ENCODE assay signal across 8 cellular contexts in genomic region chr10:119131512-119132240, GRCh38. TPM values are rescaled to one million over a fixed set of nuclear protein-coding genes. Genes with fewer than 3 reads are reported as not detected.
DNase-seq lines count a peak whose midpoint lies in the region; ATAC-seq and TF ChIP-seq lines count a peak whose summit lies in the region.

No MANE protein-coding gene starts in this region.

- CTCF ChIA-PET in activated CD4-positive, alpha-beta memory T cell treated with anti-CD3 and anti-CD28 coated beads, Interleukin-2, amount 10 ng/mL, durations not matched to agents 7 days and 5 days (lab: Charles Lee): interaction anchor here (0.6 to 2.9 kb wide), 11 partner anchors 12 to 313 kb away, joined by 3 to 14 read pairs (median 5); partner anchors contain the start of genes DENND10, EIF3A, GRK5 and SFXN4
- CTCF ChIA-PET in HEK293T (lab: Yijun Ruan, JAX): interaction anchor here (0.5 to 0.6 kb wide), 2 partner anchors 19 to 25 kb away, joined by 3 read pairs; no protein-coding TSS in a partner anchor

- H2AFZ ChIP-seq in Karpas-422 (ENCODE audit: low read length): peak overlapping the region; percentile 2; the same call in 1 of the 2 replicates

- peak overlapping the region; percentile 82 for H3K4me3 ChIP-seq in CD4-positive, CD25-positive, alpha-beta regulatory T cell (ENCODE audit: low read depth, low read length)
- H3K4me3 ChIP-seq in Karpas-422 (ENCODE audit: low read length) (peak overlapping the region; percentile 59), gastroesophageal sphincter (peak overlapping the region in 1 of 2 donors; percentile 22)

- peak overlapping the region; percentile 59 for H3K9ac ChIP-seq in Karpas-422 (ENCODE audit: low read length)

- no peak for TF ChIP-seq EP300 in gastroesophageal sphincter (IDR thresholded peaks at IDR 0.05)

- 61 to 70% methylated on average over 6 to 10 of the region's 10 CpGs for WGBS in gastroesophageal sphincter (ENCODE audit: low coverage in 1 of 2), 2 donors

- H3K36me3 ChIP-seq in CD4-positive, CD25-positive, alpha-beta regulatory T cell (ENCODE audit: control insufficient read depth, insufficient read depth, low read length): peaks cover 44% of the 10 kb centered on the region
- H3K36me3 ChIP-seq in Karpas-422 (ENCODE audit: insufficient read depth, low read length) (peaks cover 15% of the 10 kb centered on the region), gastroesophageal sphincter (peaks cover 0 to 73% of the 10 kb centered on the region in 2 donors)

- no peak for TF ChIP-seq CTCF in gastroesophageal sphincter (IDR thresholded peaks at IDR 0.05)

- H3K9me3 ChIP-seq in CD4-positive, CD25-positive, alpha-beta regulatory T cell (ENCODE audit: control insufficient read depth in 2 of 2, low read length in 2 of 2): no peaks in the 10 kb centered on the region
- H3K9me3 ChIP-seq in Karpas-422 (ENCODE audit: low read length) (no peaks in the 10 kb centered on the region), gastroesophageal sphincter (no peaks in the 10 kb centered on the region)

- no peaks in the 10 kb centered on the region for H3K27me3 ChIP-seq in CD4-positive, CD25-positive, alpha-beta regulatory T cell (ENCODE audit: control insufficient read depth, insufficient read depth, low read length)
- no peaks in the 10 kb centered on the region for H3K27me3 ChIP-seq in Karpas-422 (ENCODE audit: low read length)
- H3K27me3 ChIP-seq in gastroesophageal sphincter: no peaks in the 10 kb centered on the region

- no peaks in the 10 kb centered on the region for H4K20me1 ChIP-seq in Karpas-422 (ENCODE audit: insufficient read depth, low read depth, low read length)

- H3K27ac ChIP-seq in CD4-positive, CD25-positive, alpha-beta regulatory T cell (ENCODE audit: insufficient read depth, low read length, poor library complexity, severe bottlenecking): peak overlapping the region; percentile 86
- H3K27ac ChIP-seq in Karpas-422 (ENCODE audit: low read length): peak overlapping the region; percentile 82
- peak overlapping the region in 3 of 4 donors; percentile 18 to 40 (median 25) for H3K27ac ChIP-seq in gastroesophageal sphincter

- no peak for TF ChIP-seq POLR2A in gastroesophageal sphincter (IDR thresholded peaks at IDR 0.05)

- no peaks in the 10 kb centered on the region for H3K79me2 ChIP-seq in Karpas-422 (ENCODE audit: low read length)

- ATAC-seq in CD4-positive, CD25-positive, alpha-beta regulatory T cell (ENCODE audit: low read depth in 2 of 2): peak; percentile 92 to 95
- ATAC-seq in GM19395 (IDR thresholded peaks at IDR 0.05; ENCODE audit: unreplicated experiment) (peak; percentile 74), gastroesophageal sphincter (peak; percentile 43), HG02763 (IDR thresholded peaks at IDR 0.05; ENCODE audit: unreplicated experiment) (no peak)

- H3K27ac Mint-ChIP-seq in CD4-positive, CD25-positive, alpha-beta regulatory T cell: peak overlapping the region; percentile 95 to 97 (median 97)
- H3K27ac Mint-ChIP-seq in activated CD4-positive, alpha-beta memory T cell treated with anti-CD3 and anti-CD28 coated beads, Interleukin-2, amount 10 ng/mL, durations not matched to agents 7 days and 5 days: peak overlapping the region; percentile 98

- H3K4me3 Mint-ChIP-seq in CD4-positive, CD25-positive, alpha-beta regulatory T cell: peak overlapping the region; percentile 80 to 89 (median 87)
- peak overlapping the region; percentile 73 for H3K4me3 Mint-ChIP-seq in activated CD4-positive, alpha-beta memory T cell treated with anti-CD3 and anti-CD28 coated beads, Interleukin-2, amount 10 ng/mL, durations not matched to agents 7 days and 5 days

- H3K4me1 ChIP-seq in CD4-positive, CD25-positive, alpha-beta regulatory T cell (ENCODE audit: control insufficient read depth, insufficient read depth, low read length, poor library complexity, severe bottlenecking): peaks cover 39% of the 10 kb centered on the region
- H3K4me1 ChIP-seq in Karpas-422 (ENCODE audit: low read length): peaks cover 27% of the 10 kb centered on the region
- no peaks in the 10 kb centered on the region for H3K4me1 ChIP-seq in gastroesophageal sphincter

- POLR2A ChIA-PET in activated CD4-positive, alpha-beta memory T cell treated with anti-CD3 and anti-CD28 coated beads, Interleukin-2, amount 10 ng/mL, durations not matched to agents 7 days and 5 days (lab: Charles Lee): interaction anchor here (1.0 to 5.5 kb wide), 42 partner anchors 10 to 524 kb away, joined by 3 to 117 read pairs (median 6); partner anchors contain the start of genes BAG3, DENND10, EIF3A and GRK5
- POLR2A ChIA-PET in HEK293T (lab: Yijun Ruan, JAX): no interaction called here

- H3K36me3 Mint-ChIP-seq in CD4-positive, CD25-positive, alpha-beta regulatory T cell: peaks cover 39% of the 10 kb centered on the region
- H3K36me3 Mint-ChIP-seq in activated CD4-positive, alpha-beta memory T cell treated with anti-CD3 and anti-CD28 coated beads, Interleukin-2, amount 10 ng/mL, durations not matched to agents 7 days and 5 days (ENCODE audit: low read depth): peaks cover 76% of the 10 kb centered on the region

- no peaks in the 10 kb centered on the region for H3K27me3 Mint-ChIP-seq in CD4-positive, CD25-positive, alpha-beta regulatory T cell
- H3K27me3 Mint-ChIP-seq in activated CD4-positive, alpha-beta memory T cell treated with anti-CD3 and anti-CD28 coated beads, Interleukin-2, amount 10 ng/mL, durations not matched to agents 7 days and 5 days: no peaks in the 10 kb centered on the region

- H3K9me2 ChIP-seq in Karpas-422 (replicated peaks; ENCODE audit: insufficient read depth, low read length): no peaks in the 10 kb centered on the region

- H3K9me3 Mint-ChIP-seq in CD4-positive, CD25-positive, alpha-beta regulatory T cell: no peaks in the 10 kb centered on the region
- no peaks in the 10 kb centered on the region for H3K9me3 Mint-ChIP-seq in activated CD4-positive, alpha-beta memory T cell treated with anti-CD3 and anti-CD28 coated beads, Interleukin-2, amount 10 ng/mL, durations not matched to agents 7 days and 5 days

- H3K4me1 Mint-ChIP-seq in CD4-positive, CD25-positive, alpha-beta regulatory T cell: peaks cover 26 to 63% (median 51%) of the 10 kb centered on the region in 4 donors
- peaks cover 67% of the 10 kb centered on the region for H3K4me1 Mint-ChIP-seq in activated CD4-positive, alpha-beta memory T cell treated with anti-CD3 and anti-CD28 coated beads, Interleukin-2, amount 10 ng/mL, durations not matched to agents 7 days and 5 days

- DNase-seq in CD4-positive, CD25-positive, alpha-beta regulatory T cell: peak; percentile 13 to 96 (median 55)
- DNase-seq in Karpas-422: no peak
- DNase-seq in activated CD4-positive, alpha-beta memory T cell treated with anti-CD3 and anti-CD28 coated beads, Interleukin-2, amount 10 ng/mL, durations not matched to agents 7 days and 5 days: peak; percentile 72
- DNase-seq in stimulated activated CD4-positive, alpha-beta T cell treated with anti-CD3 and anti-CD28 coated beads, Interleukin-15, amount 100 ng/mL, for 24 hours: peak; percentile 60
- DNase-seq in HEK293T (ENCODE audit: extremely low spot score): no peak

- H3K4me2 ChIP-seq in Karpas-422 (ENCODE audit: low read depth, low read length, poor library complexity, severe bottlenecking): peak overlapping the region; percentile 84

TF ChIP-seq in HEK293T, 16 proteins besides CTCF, POLR2A, EP300 and RAD21:
- TF ChIP-seq, protein P1, sequence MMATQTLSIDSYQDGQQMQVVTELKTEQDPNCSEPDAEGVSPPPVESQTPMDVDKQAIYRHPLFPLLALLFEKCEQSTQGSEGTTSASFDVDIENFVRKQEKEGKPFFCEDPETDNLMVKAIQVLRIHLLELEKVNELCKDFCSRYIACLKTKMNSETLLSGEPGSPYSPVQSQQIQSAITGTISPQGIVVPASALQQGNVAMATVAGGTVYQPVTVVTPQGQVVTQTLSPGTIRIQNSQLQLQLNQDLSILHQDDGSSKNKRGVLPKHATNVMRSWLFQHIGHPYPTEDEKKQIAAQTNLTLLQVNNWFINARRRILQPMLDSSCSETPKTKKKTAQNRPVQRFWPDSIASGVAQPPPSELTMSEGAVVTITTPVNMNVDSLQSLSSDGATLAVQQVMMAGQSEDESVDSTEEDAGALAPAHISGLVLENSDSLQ (IDR thresholded peaks at IDR 0.05): no peak
- no peak for TF ChIP-seq L3MBTL2 (conservative IDR thresholded peaks at IDR 0.05)

RNA-seq across cellular contexts. Expression of gene DENND10, which starts 27.8 kb away (rescaled TPM):
- total RNA-seq in CD4-positive, CD25-positive, alpha-beta regulatory T cell: 82.6 TPM
- 100 to 1,000 TPM in 1 of 4 donors, 10 to 100 TPM in 3; 72.3 to 121 (median 92.3) TPM for polyA plus RNA-seq in CD4-positive, CD25-positive, alpha-beta regulatory T cell
- total RNA-seq in Karpas-422 (2014; rRNA removed; shearing (Covaris generic); ENCODE audit: low replicate concordance): 35.2 and 57.2 TPM in 2 replicates
- 10 to 100 TPM; 52.4 to 57.1 TPM for total RNA-seq in activated CD4-positive, alpha-beta memory T cell treated with anti-CD3 and anti-CD28 coated beads, Interleukin-2, amount 10 ng/mL, durations not matched to agents 7 days and 5 days
- 10 to 100 TPM; 23.0 to 42.5 (median 30.2) TPM for total RNA-seq in gastroesophageal sphincter

RNA-seq across cellular contexts. Expression of gene SFXN4, which starts 33.8 kb away (rescaled TPM):
- 10.7 TPM for total RNA-seq in CD4-positive, CD25-positive, alpha-beta regulatory T cell
- 10 to 100 TPM; 10.7 to 23.7 (median 16.5) TPM for polyA plus RNA-seq in CD4-positive, CD25-positive, alpha-beta regulatory T cell
- total RNA-seq in Karpas-422 (2014; rRNA removed; shearing (Covaris generic); ENCODE audit: low replicate concordance): 43.7 and 48.2 TPM in 2 replicates
- total RNA-seq in activated CD4-positive, alpha-beta memory T cell treated with anti-CD3 and anti-CD28 coated beads, Interleukin-2, amount 10 ng/mL, durations not matched to agents 7 days and 5 days: 10 to 100 TPM; 19.6 to 22.6 TPM
- 10 to 100 TPM; 12.7 to 25.3 (median 17.1) TPM for total RNA-seq in gastroesophageal sphincter

RNA-seq across cellular contexts. Expression of gene PRDX3, which starts 46.9 kb away (rescaled TPM):
- 22.5 TPM for total RNA-seq in CD4-positive, CD25-positive, alpha-beta regulatory T cell
- 100 to 1,000 TPM in 3 of 4 donors, 10 to 100 TPM in 1; 97.1 to 140 (median 133) TPM for polyA plus RNA-seq in CD4-positive, CD25-positive, alpha-beta regulatory T cell
- total RNA-seq in Karpas-422 (2014; rRNA removed; shearing (Covaris generic); ENCODE audit: low replicate concordance): 88.4 and 293 TPM in 2 replicates
- 100 to 1,000 TPM; 115 to 117 TPM for total RNA-seq in activated CD4-positive, alpha-beta memory T cell treated with anti-CD3 and anti-CD28 coated beads, Interleukin-2, amount 10 ng/mL, durations not matched to agents 7 days and 5 days
- 100 to 1,000 TPM; 140 to 289 (median 164) TPM for total RNA-seq in gastroesophageal sphincter

RNA-seq across cellular contexts. Expression of gene EIF3A, which starts 51.1 kb away (rescaled TPM):
- 203 TPM for total RNA-seq in CD4-positive, CD25-positive, alpha-beta regulatory T cell
- polyA plus RNA-seq in CD4-positive, CD25-positive, alpha-beta regulatory T cell: 10 to 100 TPM; 66.4 to 74.8 (median 68.6) TPM
- total RNA-seq in Karpas-422 (2014; rRNA removed; shearing (Covaris generic); ENCODE audit: low replicate concordance): 90.7 and 92.1 TPM in 2 replicates
- 100 to 1,000 TPM; 129 to 130 TPM for total RNA-seq in activated CD4-positive, alpha-beta memory T cell treated with anti-CD3 and anti-CD28 coated beads, Interleukin-2, amount 10 ng/mL, durations not matched to agents 7 days and 5 days
- 100 to 1,000 TPM; 124 to 149 (median 136) TPM for total RNA-seq in gastroesophageal sphincter

Comparison
In these comparisons a context has a peak if more than half of its experiments do, and no peak if none do; other contexts are left out.
1. DNase-seq: peak in CD4-positive, CD25-positive, alpha-beta regulatory T cell (3 of 3), activated CD4-positive, alpha-beta memory T cell treated with anti-CD3 and anti-CD28 coated beads, Interleukin-2, amount 10 ng/mL, durations not matched to agents 7 days and 5 days (single experiment) and stimulated activated CD4-positive, alpha-beta T cell treated with anti-CD3 and anti-CD28 coated beads, Interleukin-15, amount 100 ng/mL, for 24 hours (single experiment); none in Karpas-422 (single experiment) and HEK293T (single experiment).
2. H3K27ac ChIP-seq: peak in every context shown above with its lines; median percentile 86 in CD4-positive, CD25-positive, alpha-beta regulatory T cell; 82 in Karpas-422; 25 in gastroesophageal sphincter.